Comparison of ENCODE assay signal across 31 cellular contexts in the genomic region with DNA sequence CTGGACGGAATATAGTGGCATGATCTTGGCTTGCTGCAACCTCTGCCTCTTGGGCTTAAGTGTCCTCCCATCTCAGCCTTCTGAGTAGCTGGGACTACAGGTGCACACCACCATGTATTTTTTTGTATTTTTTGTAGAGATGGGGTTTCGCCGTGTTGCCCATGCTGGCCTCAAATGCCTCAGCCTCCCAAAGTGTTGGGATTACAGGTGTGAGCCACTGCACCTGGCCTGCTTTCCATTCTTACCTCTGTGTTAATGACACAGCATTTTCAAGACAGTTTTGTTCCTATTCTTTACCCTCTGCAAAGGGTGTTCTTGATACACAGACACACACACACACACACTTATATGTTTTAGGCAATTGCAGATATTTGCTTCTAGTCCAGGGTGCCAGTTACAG.
"Had no signal": no experiment of that assay in that cellular context is flagged by ENCODE, and none has a peak within 500 bp of the region (broad histone marks: within the 10 kb centered on the region; RNA-seq: fewer than 3 reads in every experiment).

No MANE protein-coding gene starts in this region.

- H3K27ac ChIP-seq: ascending aorta, VCaP had no signal

- DNase-seq: activated B cell treated with CpG ODN at 0.5 μM for 24 hours; activated CD4-positive, alpha-beta memory T cell treated with anti-CD3 and anti-CD28 coated beads, Interleukin-2, amount 10 ng/mL, durations not matched to agents 7 days and 5 days; activated CD4-positive, alpha-beta T cell treated with anti-CD3 and anti-CD28 coated beads for 4 hours; activated CD4-positive, alpha-beta T cell treated with anti-CD3 and anti-CD28 coated beads, Interleukin-2, amount 10 ng/mL, durations not matched to agents 24 days and 14 days; activated CD4-positive, alpha-beta T cell treated with anti-CD3 and anti-CD28 coated beads, Interleukin-2, amount 50 U/mL, for 48 hours; activated CD4-positive, CD25-positive, alpha-beta regulatory T cell treated with anti-CD3 and anti-CD28 coated beads, Interleukin-2, amount 50 U/mL, for 72 hours; activated CD8-positive, alpha-beta memory T cell treated with anti-CD3 and anti-CD28 coated beads for 24 hours; activated CD8-positive, alpha-beta memory T cell treated with anti-CD3 and anti-CD28 coated beads, Interleukin-2, amount 10 ng/mL, durations not matched to agents 7 days and 5 days; activated CD8-positive, alpha-beta memory T cell treated with anti-CD3 and anti-CD28 coated beads, Interleukin-2, amount 50 U/mL, for 48 hours; activated CD8-positive, alpha-beta T cell treated with anti-CD3 and anti-CD28 coated beads, Interleukin-2, amount 10 ng/mL, durations not matched to agents 7 days and 5 days; activated effector memory CD4-positive, alpha-beta T cell treated with Interleukin-2 at 50 U/mL for 16 hours; activated gamma-delta T cell; activated naive CD4-positive, alpha-beta T cell treated with anti-CD3 and anti-CD28 coated beads, Interleukin-2, amount 10 ng/mL, durations not matched to agents 7 days and 5 days; activated naive CD4-positive, alpha-beta T cell treated with Interleukin-2 at 50 U/mL for 16 hours; activated naive CD8-positive, alpha-beta T cell treated with anti-CD3 and anti-CD28 coated beads, Interleukin-2, amount 10 ng/mL, durations not matched to agents 7 days and 5 days; activated naive CD8-positive, alpha-beta T cell treated with anti-CD3 and anti-CD28 coated beads, Interleukin-2, amount 50 U/mL, for 24 hours; activated T-cell treated with anti-CD3 and anti-CD28 coated beads, Interleukin-2, amount 50 U/mL, for 24 hours; activated T-cell treated with anti-CD3 and anti-CD28 coated beads, Interleukin-2, amount 50 U/mL, for 48 hours; amygdala; anterior cingulate cortex; central memory CD4-positive, alpha-beta T cell; T-helper 2 cell; T-helper 9 cell had no signal

- H3K27me3 Mint-ChIP-seq: activated B cell treated with CpG ODN at 0.5 μM for 24 hours; activated CD4-positive, alpha-beta memory T cell treated with anti-CD3 and anti-CD28 coated beads, Interleukin-2, amount 10 ng/mL, durations not matched to agents 7 days and 5 days; activated CD4-positive, alpha-beta T cell treated with anti-CD3 and anti-CD28 coated beads, Interleukin-2, amount 10 ng/mL, durations not matched to agents 24 days and 14 days; activated CD8-positive, alpha-beta memory T cell treated with anti-CD3 and anti-CD28 coated beads, Interleukin-2, amount 10 ng/mL, durations not matched to agents 7 days and 5 days; activated naive CD8-positive, alpha-beta T cell; activated naive CD8-positive, alpha-beta T cell treated with anti-CD3 and anti-CD28 coated beads, Interleukin-2, amount 10 ng/mL, durations not matched to agents 7 days and 5 days; activated naive CD8-positive, alpha-beta T cell treated with anti-CD3 and anti-CD28 coated beads, Interleukin-2, amount 50 U/mL, for 24 hours; activated T-cell treated with anti-CD3 and anti-CD28 coated beads, Interleukin-2, amount 50 U/mL, for 24 hours had no signal

- ATAC-seq: activated CD8-positive, alpha-beta memory T cell treated with anti-CD3 and anti-CD28 coated beads, Interleukin-2, amount 10 ng/mL, durations not matched to agents 7 days and 5 days; activated CD8-positive, alpha-beta T cell treated with anti-CD3 and anti-CD28 coated beads, Interleukin-2, amount 10 ng/mL, durations not matched to agents 7 days and 5 days; activated naive CD8-positive, alpha-beta T cell treated with anti-CD3 and anti-CD28 coated beads, Interleukin-2, amount 50 U/mL, for 24 hours had no signal

- H3K36me3 ChIP-seq: ascending aorta had no signal

- H3K4me1 Mint-ChIP-seq: brain had no signal

- H3K27me3 ChIP-seq: ascending aorta had no signal

- H3K9me3 ChIP-seq: ascending aorta had no signal

- H3K4me1 ChIP-seq: ascending aorta had no signal

- H3K4me3 Mint-ChIP-seq: activated B cell treated with CpG ODN at 0.5 μM for 24 hours; activated CD4-positive, alpha-beta memory T cell treated with anti-CD3 and anti-CD28 coated beads, Interleukin-2, amount 10 ng/mL, durations not matched to agents 7 days and 5 days; activated CD4-positive, alpha-beta T cell treated with anti-CD3 and anti-CD28 coated beads, Interleukin-2, amount 10 ng/mL, durations not matched to agents 24 days and 14 days; activated CD8-positive, alpha-beta memory T cell treated with anti-CD3 and anti-CD28 coated beads, Interleukin-2, amount 10 ng/mL, durations not matched to agents 7 days and 5 days; activated CD8-positive, alpha-beta T cell treated with anti-CD3 and anti-CD28 coated beads, Interleukin-2, amount 10 ng/mL, durations not matched to agents 7 days and 5 days; activated naive CD4-positive, alpha-beta T cell treated with anti-CD3 and anti-CD28 coated beads, Interleukin-2, amount 10 ng/mL, durations not matched to agents 7 days and 5 days; activated naive CD4-positive, alpha-beta T cell treated with anti-CD3 and anti-CD28 coated beads, Interleukin-2, amount 50 U/mL, for 24 hours; activated naive CD8-positive, alpha-beta T cell; activated naive CD8-positive, alpha-beta T cell treated with anti-CD3 and anti-CD28 coated beads, Interleukin-2, amount 10 ng/mL, durations not matched to agents 7 days and 5 days; activated naive CD8-positive, alpha-beta T cell treated with anti-CD3 and anti-CD28 coated beads, Interleukin-2, amount 50 U/mL, for 24 hours; activated T-cell treated with anti-CD3 and anti-CD28 coated beads, Interleukin-2, amount 50 U/mL, for 24 hours; brain; T-helper 1 cell treated with Interleukin-12 subunit alpha and Interleukin-12 subunit beta and Interleukin-4 antibody, amounts not matched to agents 30 μg/mL and 1 μg/mL, for 36 hours; T-helper 2 cell treated with Interferon-gamma antibody and Interleukin-4, amounts not matched to agents 5 μg/mL and 100 μg/mL, for 36 hours had no signal

- H3K4me3 ChIP-seq: ascending aorta had no signal

- H3K36me3 Mint-ChIP-seq: activated CD8-positive, alpha-beta memory T cell treated with anti-CD3 and anti-CD28 coated beads, Interleukin-2, amount 10 ng/mL, durations not matched to agents 7 days and 5 days; activated naive CD4-positive, alpha-beta T cell treated with anti-CD3 and anti-CD28 coated beads, Interleukin-2, amount 10 ng/mL, durations not matched to agents 7 days and 5 days; activated naive CD4-positive, alpha-beta T cell treated with anti-CD3 and anti-CD28 coated beads, Interleukin-2, amount 50 U/mL, for 24 hours; activated naive CD8-positive, alpha-beta T cell; activated naive CD8-positive, alpha-beta T cell treated with anti-CD3 and anti-CD28 coated beads, Interleukin-2, amount 10 ng/mL, durations not matched to agents 7 days and 5 days; brain had no signal

- H3K27ac Mint-ChIP-seq: activated B cell treated with CpG ODN at 0.5 μM for 24 hours; activated CD4-positive, alpha-beta memory T cell treated with anti-CD3 and anti-CD28 coated beads, Interleukin-2, amount 10 ng/mL, durations not matched to agents 7 days and 5 days; activated CD4-positive, alpha-beta T cell treated with anti-CD3 and anti-CD28 coated beads, Interleukin-2, amount 10 ng/mL, durations not matched to agents 24 days and 14 days; activated CD8-positive, alpha-beta memory T cell treated with anti-CD3 and anti-CD28 coated beads, Interleukin-2, amount 10 ng/mL, durations not matched to agents 7 days and 5 days; activated CD8-positive, alpha-beta T cell treated with anti-CD3 and anti-CD28 coated beads, Interleukin-2, amount 10 ng/mL, durations not matched to agents 7 days and 5 days; activated naive CD4-positive, alpha-beta T cell treated with anti-CD3 and anti-CD28 coated beads, Interleukin-2, amount 10 ng/mL, durations not matched to agents 7 days and 5 days; activated naive CD4-positive, alpha-beta T cell treated with anti-CD3 and anti-CD28 coated beads, Interleukin-2, amount 50 U/mL, for 24 hours; activated naive CD8-positive, alpha-beta T cell; activated naive CD8-positive, alpha-beta T cell treated with anti-CD3 and anti-CD28 coated beads, Interleukin-2, amount 10 ng/mL, durations not matched to agents 7 days and 5 days; activated naive CD8-positive, alpha-beta T cell treated with anti-CD3 and anti-CD28 coated beads, Interleukin-2, amount 50 U/mL, for 24 hours; activated T-cell treated with anti-CD3 and anti-CD28 coated beads, Interleukin-2, amount 50 U/mL, for 24 hours; activated T-helper 2 cell treated with anti-CD3 and anti-CD28 coated beads, Interferon-gamma antibody, Interleukin-2, Interleukin-4, amounts not matched to agents 10 μg/mL and 5 μg/mL and 100 μg/mL, durations not matched to agents 14 hours and 24 hours and 36 hours; brain; T-helper 1 cell treated with Interleukin-12 subunit alpha and Interleukin-12 subunit beta and Interleukin-4 antibody, amounts not matched to agents 30 μg/mL and 1 μg/mL, for 36 hours; T-helper 2 cell treated with Interferon-gamma antibody and Interleukin-4, amounts not matched to agents 5 μg/mL and 100 μg/mL, for 36 hours had no signal

- H3K9me3 Mint-ChIP-seq: activated B cell treated with CpG ODN at 0.5 μM for 24 hours; activated CD4-positive, alpha-beta memory T cell treated with anti-CD3 and anti-CD28 coated beads, Interleukin-2, amount 10 ng/mL, durations not matched to agents 7 days and 5 days; activated naive CD4-positive, alpha-beta T cell treated with anti-CD3 and anti-CD28 coated beads, Interleukin-2, amount 10 ng/mL, durations not matched to agents 7 days and 5 days; activated naive CD4-positive, alpha-beta T cell treated with anti-CD3 and anti-CD28 coated beads, Interleukin-2, amount 50 U/mL, for 24 hours; activated naive CD8-positive, alpha-beta T cell treated with anti-CD3 and anti-CD28 coated beads, Interleukin-2, amount 50 U/mL, for 24 hours; activated T-cell treated with anti-CD3 and anti-CD28 coated beads, Interleukin-2, amount 50 U/mL, for 24 hours; activated T-helper 2 cell treated with anti-CD3 and anti-CD28 coated beads, Interferon-gamma antibody, Interleukin-2, Interleukin-4, amounts not matched to agents 10 μg/mL and 5 μg/mL and 100 μg/mL, durations not matched to agents 14 hours and 24 hours and 36 hours; T-helper 1 cell treated with Interleukin-12 subunit alpha and Interleukin-12 subunit beta and Interleukin-4 antibody, amounts not matched to agents 30 μg/mL and 1 μg/mL, for 36 hours; T-helper 2 cell treated with Interferon-gamma antibody and Interleukin-4, amounts not matched to agents 5 μg/mL and 100 μg/mL, for 36 hours had no signal
